1 cellular context compared by ENCODE assay signal in the genomic region with DNA sequence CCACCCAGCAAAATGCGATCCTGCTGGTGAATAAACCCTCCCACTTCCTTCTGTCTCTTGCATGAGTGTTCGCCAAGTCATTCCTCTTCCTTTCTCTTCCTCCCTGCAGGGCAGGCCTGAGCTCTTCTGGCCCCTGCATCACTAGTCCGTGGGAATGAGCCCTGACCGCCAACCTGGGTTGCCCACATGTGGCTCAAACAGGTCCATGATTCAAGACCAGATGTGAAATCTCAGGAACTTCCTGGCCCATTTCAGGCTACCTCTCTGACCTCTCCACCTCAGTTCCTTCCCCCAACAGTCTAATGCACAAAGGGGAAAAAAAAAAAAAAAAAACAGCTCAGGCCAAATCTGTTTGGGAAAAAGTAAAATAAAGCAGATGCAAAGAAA.
A peak's percentile ranks its signal among the peaks of the same experiment; 100 is the strongest.
TF ChIP-seq lines count a peak whose summit lies in the region.

No MANE protein-coding gene starts in this region.

TF ChIP-seq in HepG2, 621 proteins besides CTCF, POLR2A, EP300 and RAD21:
- TF ChIP-seq SP5 (CRISPR knock-in tag; IDR thresholded peaks at IDR 0.05; ENCODE audit: borderline replicate concordance, low read depth) (no peak), ZBTB33 (CRISPR knock-in tag; IDR thresholded peaks at IDR 0.05) (0 out of 2 replicates have a peak, but pooled peaks have one; percentile 14)
